Comparison of ENCODE assay signal across 9 cellular contexts in the genomic region with DNA sequence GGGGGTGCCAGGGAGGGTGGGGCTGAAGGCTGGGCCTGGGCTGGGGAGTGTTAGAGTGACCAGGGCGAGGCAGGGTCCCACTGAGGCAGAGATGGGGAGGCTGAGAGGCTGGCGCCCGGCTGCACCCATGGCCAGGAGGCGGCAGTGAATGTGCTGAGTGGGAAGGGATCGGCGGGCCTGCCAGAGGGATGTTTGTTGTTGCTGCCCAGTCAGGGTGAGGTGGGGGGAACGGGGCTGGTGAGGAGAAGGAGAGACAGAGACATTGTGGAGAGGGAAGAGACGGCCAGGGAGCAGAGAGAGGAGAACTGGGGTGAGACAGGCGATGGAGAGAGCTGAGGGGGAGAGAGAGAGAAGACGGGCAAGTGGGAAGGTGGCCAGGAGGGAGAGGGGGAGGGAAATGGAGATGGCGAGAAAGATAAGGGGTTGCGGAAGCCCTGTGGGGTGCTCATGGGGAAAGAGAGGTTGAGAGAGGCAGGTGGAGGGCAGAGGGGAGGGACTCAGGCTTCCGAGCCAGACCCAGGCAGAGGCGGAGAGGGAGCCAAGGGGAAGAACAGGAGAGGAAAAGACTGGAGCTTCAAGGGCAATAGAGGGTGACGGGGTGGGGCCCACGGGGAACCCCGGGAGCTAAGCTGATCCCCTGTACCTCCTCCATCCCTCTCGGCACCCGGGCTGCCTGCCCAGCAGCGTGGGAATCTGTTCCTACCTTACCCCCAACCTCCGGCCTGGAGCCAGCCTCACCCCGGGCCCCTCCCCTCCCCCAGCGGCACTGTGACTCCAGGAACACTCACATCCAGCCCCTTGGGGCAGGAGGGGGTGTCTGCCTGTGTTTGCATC. TPM values are rescaled to one million over a fixed set of nuclear protein-coding genes. Genes with fewer than 3 reads are reported as not detected.
DNase-seq lines count a peak whose midpoint lies in the region; ATAC-seq and TF ChIP-seq lines count a peak whose summit lies in the region.
"Had no signal": no experiment of that assay in that cellular context is flagged by ENCODE, and none has a peak within 500 bp of the region (broad histone marks: within the 10 kb centered on the region; RNA-seq: fewer than 3 reads in every experiment).

No MANE protein-coding gene starts in this region.

- ATAC-seq in Right ventricle myocardium inferior = peak; percentile 18
- no peak for ATAC-seq in GM18505 (IDR thresholded peaks at IDR 0.05; ENCODE audit: unreplicated experiment)

- peak overlapping the region; percentile 76 to 77 for H3K9ac ChIP-seq in mucosa of rectum (ENCODE audit: low read depth in 1 of 2, low read length in 2 of 2)

- H3K9me3 Mint-ChIP-seq in activated CD4-positive, alpha-beta T cell treated with anti-CD3 and anti-CD28 coated beads, Interleukin-2, amount 10 ng/mL, durations not matched to agents 24 days and 14 days = no peaks in the 10 kb centered on the region
- no peaks in the 10 kb centered on the region for H3K9me3 Mint-ChIP-seq in type B pancreatic cell

- H3K36me3 ChIP-seq in mucosa of rectum (ENCODE audit: control insufficient read depth in 2 of 2, insufficient read depth in 2 of 2, low read length in 2 of 2) = peaks cover 33 to 35% of the 10 kb centered on the region in 2 donors

- H3K27me3 Mint-ChIP-seq in activated CD4-positive, alpha-beta T cell treated with anti-CD3 and anti-CD28 coated beads, Interleukin-2, amount 10 ng/mL, durations not matched to agents 24 days and 14 days = no peaks in the 10 kb centered on the region
- no peaks in the 10 kb centered on the region for H3K27me3 Mint-ChIP-seq in type B pancreatic cell

- TF ChIP-seq POLR2A in GM18505 (IDR thresholded peaks at IDR 0.05; ENCODE audit: borderline replicate concordance, extremely low read depth, insufficient read depth, insufficient read length) = no peak

- peaks cover 22% of the 10 kb centered on the region for H3K36me3 Mint-ChIP-seq in activated CD4-positive, alpha-beta T cell treated with anti-CD3 and anti-CD28 coated beads, Interleukin-2, amount 10 ng/mL, durations not matched to agents 24 days and 14 days (ENCODE audit: low read depth)
- peaks cover 4% of the 10 kb centered on the region for H3K36me3 Mint-ChIP-seq in type B pancreatic cell

- no peak for TF ChIP-seq CTCF in type B pancreatic cell (conservative IDR thresholded peaks at IDR 0.05)

- intact Hi-C loops in Right ventricle myocardium inferior (cut with DNase I) (loop anchor here (2.0 kb wide), 1 partner anchor 63 kb away; a partner anchor contains a TSS), cardiac septum (cut with DNase I) (loop anchor here (2.0 to 5.0 kb wide), 3 partner anchors 17 to 166 kb away; a partner anchor contains a TSS)
- intact Hi-C loops in activated CD4-positive, alpha-beta T cell treated with anti-CD3 and anti-CD28 coated beads, Interleukin-2, amount 10 ng/mL, durations not matched to agents 24 days and 14 days (cut with micrococcal nuclease) = loop anchor here (1.0 kb wide), 1 partner anchor 11 kb away; a partner anchor contains a TSS

- peaks cover 34 to 40% of the 10 kb centered on the region in 2 donors for H3K4me1 ChIP-seq in mucosa of rectum (ENCODE audit: control insufficient read depth in 2 of 2, insufficient read depth in 2 of 2, low read length in 2 of 2)

- H3K9me3 ChIP-seq in mucosa of rectum (ENCODE audit: control insufficient read depth in 2 of 2, low read length in 2 of 2) = no peaks in the 10 kb centered on the region

- peaks cover 12% of the 10 kb centered on the region for H3K4me1 Mint-ChIP-seq in activated CD4-positive, alpha-beta T cell treated with anti-CD3 and anti-CD28 coated beads, Interleukin-2, amount 10 ng/mL, durations not matched to agents 24 days and 14 days
- H3K4me1 Mint-ChIP-seq in type B pancreatic cell (ENCODE audit: unreplicated experiment) = peaks cover 16% of the 10 kb centered on the region

- H3K27ac Mint-ChIP-seq in activated CD4-positive, alpha-beta T cell treated with anti-CD3 and anti-CD28 coated beads, Interleukin-2, amount 10 ng/mL, durations not matched to agents 24 days and 14 days = peak overlapping the region; percentile 95
- H3K27ac Mint-ChIP-seq in type B pancreatic cell = peak overlapping the region; percentile 92

- DNase-seq in Right ventricle myocardium inferior (ENCODE audit: missing footprints) = peak; percentile 84
- no peak for DNase-seq in cardiac septum (ENCODE audit: low spot score)
- peak; percentile 74 for DNase-seq in activated CD4-positive, alpha-beta T cell treated with anti-CD3 and anti-CD28 coated beads, Interleukin-2, amount 10 ng/mL, durations not matched to agents 24 days and 14 days
- peak; percentile 21 for DNase-seq in effector CD4-positive, alpha-beta T cell
- DNase-seq in type B pancreatic cell (ENCODE audit: extremely low spot score, unreplicated experiment) = no peak
- DNase-seq in pons (ENCODE audit: low spot score) = no peak

- H3K4me3 Mint-ChIP-seq in activated CD4-positive, alpha-beta T cell treated with anti-CD3 and anti-CD28 coated beads, Interleukin-2, amount 10 ng/mL, durations not matched to agents 24 days and 14 days = peak overlapping the region; percentile 91
- peak overlapping the region; percentile 87 for H3K4me3 Mint-ChIP-seq in type B pancreatic cell

- peak overlapping the region; percentile 90 to 94 for H3K27ac ChIP-seq in mucosa of rectum (ENCODE audit: low read depth in 2 of 2, low read length in 2 of 2)
- H3K27ac ChIP-seq: VCaP had no signal

- H3K4me3 ChIP-seq in mucosa of rectum (ENCODE audit: low read length in 2 of 2) = peak overlapping the region; percentile 73 to 90

- no peaks in the 10 kb centered on the region for H3K27me3 ChIP-seq in mucosa of rectum (ENCODE audit: control insufficient read depth in 2 of 2, insufficient read depth in 2 of 2, low read length in 2 of 2)

RNA-seq across cellular contexts. Expression of a gene that starts 0.7 kb away (rescaled TPM):
- total RNA-seq in Right ventricle myocardium inferior (8.3 TPM), cardiac septum (3.9 TPM), type B pancreatic cell (ENCODE audit: low replicate concordance) (9.3 and 13.0 TPM in 2 replicates)
- total RNA-seq in activated CD4-positive, alpha-beta T cell treated with anti-CD3 and anti-CD28 coated beads, Interleukin-2, amount 10 ng/mL, durations not matched to agents 24 days and 14 days = 0.37 and 0.83 TPM in 2 replicates

RNA-seq across cellular contexts. Expression of a gene that starts 11.8 kb away (rescaled TPM):
- total RNA-seq in Right ventricle myocardium inferior (108 TPM), cardiac septum (84.4 TPM), type B pancreatic cell (ENCODE audit: low replicate concordance) (43.8 and 57.4 TPM in 2 replicates)
- total RNA-seq in activated CD4-positive, alpha-beta T cell treated with anti-CD3 and anti-CD28 coated beads, Interleukin-2, amount 10 ng/mL, durations not matched to agents 24 days and 14 days = 52.6 and 58.7 TPM in 2 replicates

RNA-seq across cellular contexts. Expression of a gene that starts 15.1 kb away (rescaled TPM):
- not detected for total RNA-seq in Right ventricle myocardium inferior
- total RNA-seq in cardiac septum = not detected
- total RNA-seq in activated CD4-positive, alpha-beta T cell treated with anti-CD3 and anti-CD28 coated beads, Interleukin-2, amount 10 ng/mL, durations not matched to agents 24 days and 14 days = not detected in 2 replicates
- total RNA-seq in type B pancreatic cell (ENCODE audit: low replicate concordance) = 0.56 and 0.81 TPM in 2 replicates

RNA-seq across cellular contexts. Expression of a gene that starts 30.2 kb away (rescaled TPM):
- 44.9 TPM for total RNA-seq in Right ventricle myocardium inferior
- 36.9 TPM for total RNA-seq in cardiac septum
- total RNA-seq in activated CD4-positive, alpha-beta T cell treated with anti-CD3 and anti-CD28 coated beads, Interleukin-2, amount 10 ng/mL, durations not matched to agents 24 days and 14 days = 11.4 and 20.1 TPM in 2 replicates
- 7.5 and 11.7 TPM in 2 replicates for total RNA-seq in type B pancreatic cell (ENCODE audit: low replicate concordance)

RNA-seq across cellular contexts. Expression of a gene that starts 30.7 kb away (rescaled TPM):
- total RNA-seq in Right ventricle myocardium inferior (17.1 TPM), cardiac septum (9.0 TPM), type B pancreatic cell (ENCODE audit: low replicate concordance) (11.4 and 20.2 TPM in 2 replicates)
- total RNA-seq in activated CD4-positive, alpha-beta T cell treated with anti-CD3 and anti-CD28 coated beads, Interleukin-2, amount 10 ng/mL, durations not matched to agents 24 days and 14 days = 65.8 and 69.2 TPM in 2 replicates

Comparison
In these comparisons a context has a peak if more than half of its experiments do, and no peak if none do; other contexts are left out.
1. DNase-seq: peak in Right ventricle myocardium inferior (single experiment), activated CD4-positive, alpha-beta T cell treated with anti-CD3 and anti-CD28 coated beads, Interleukin-2, amount 10 ng/mL, durations not matched to agents 24 days and 14 days (single experiment) and effector CD4-positive, alpha-beta T cell (single experiment); none in cardiac septum (single experiment), type B pancreatic cell (single experiment) and pons (single experiment).